18 cellular contexts compared by ENCODE assay signal in genomic region chr10:77349226-77349625, GRCh38.
DNase-seq lines count a peak whose midpoint lies in the region; ATAC-seq, FAIRE-seq and TF ChIP-seq lines count a peak whose summit lies in the region.
"Had no signal": no experiment of that assay in that cellular context is flagged by ENCODE, and none has a peak within 500 bp of the region (broad histone marks: within the 10 kb centered on the region; RNA-seq: fewer than 3 reads in every experiment).

No MANE protein-coding gene starts in this region.

- H2BK5ac ChIP-seq in mesenchymal stem cell (ENCODE audit: low read depth, low read length, poor library complexity, severe bottlenecking) = no peak overlapping the region

- H3K9me2 ChIP-seq in GM23248 (ENCODE audit: insufficient read depth) = no peaks in the 10 kb centered on the region

- TF ChIP-seq EP300 in K562 (IDR thresholded peaks at IDR 0.05; ENCODE audit: low read length) (no peak), HepG2 (IDR thresholded peaks at IDR 0.05; ENCODE audit: low read depth in 2 of 2, low read length in 2 of 2) (no peak), HepG2 (CRISPR knock-in tag; IDR thresholded peaks at IDR 0.05; ENCODE audit: borderline replicate concordance) (no peak)

- H3K36me3 ChIP-seq in GM23248 (ENCODE audit: low read depth) = no peaks in the 10 kb centered on the region
- no peaks in the 10 kb centered on the region for H3K36me3 ChIP-seq in Panc1 (ENCODE audit: control insufficient read depth, insufficient read depth, low read length)
- no peaks in the 10 kb centered on the region for H3K36me3 ChIP-seq in K562 (ENCODE audit: control insufficient read depth, insufficient read depth, low read length)
- H3K36me3 ChIP-seq in mesenchymal stem cell (ENCODE audit: control insufficient read depth in 1 of 2, insufficient read depth in 2 of 2, low read depth in 1 of 2, low read length in 2 of 2) = no peaks in the 10 kb centered on the region
- no peaks in the 10 kb centered on the region for H3K36me3 ChIP-seq in HepG2 (replicated peaks in 1 of 2; ENCODE audit: control insufficient read depth in 1 of 2, insufficient read depth in 2 of 2, low read length in 2 of 2)

- H3K79me2 ChIP-seq in GM23248 (ENCODE audit: insufficient read depth) (no peaks in the 10 kb centered on the region), K562 (ENCODE audit: control insufficient read depth, insufficient read depth, low read length) (no peaks in the 10 kb centered on the region), HepG2 (ENCODE audit: insufficient read depth, low read length) (no peaks in the 10 kb centered on the region)

- H3K18ac ChIP-seq in mesenchymal stem cell (ENCODE audit: low read depth in 1 of 2, low read length in 2 of 2) = no peak overlapping the region

- H3K9me1 ChIP-seq in K562 (ENCODE audit: control insufficient read depth, insufficient read depth, low read length) = no peaks in the 10 kb centered on the region

- TF ChIP-seq CTCF in Panc1 (IDR thresholded peaks at IDR 0.05) = no peak
- no peak for TF ChIP-seq CTCF in K562 (IDR thresholded peaks at IDR 0.05 in 2 of 3, conservative IDR thresholded peaks at IDR 0.05 in 1 of 3; ENCODE audit: insufficient read depth in 2 of 3, low read depth in 1 of 3, low read length in 3 of 3)
- no peak for TF ChIP-seq CTCF in dorsolateral prefrontal cortex (IDR thresholded peaks at IDR 0.05 in 54 of 56, conservative IDR thresholded peaks at IDR 0.05 in 2 of 56; ENCODE audit: low read depth in 1 of 56, partially characterized antibody in 56 of 56)
- TF ChIP-seq CTCF in HepG2 (CRISPR knock-in tag; IDR thresholded peaks at IDR 0.05) = no peak

- H2BK120ac ChIP-seq in mesenchymal stem cell (ENCODE audit: low read depth, low read length) = no peak overlapping the region

- H4K8ac ChIP-seq in mesenchymal stem cell (ENCODE audit: low read length) = no peak overlapping the region

- H2AFZ ChIP-seq in GM23248 (no peak overlapping the region), K562 (ENCODE audit: low read depth, low read length) (no peak overlapping the region), mesenchymal stem cell (ENCODE audit: low read depth, low read length) (no peak overlapping the region), HepG2 (ENCODE audit: low read length) (no peak overlapping the region)

- BruUV-seq in Panc1 (replicated peaks; lab: Mats Ljungman, UMichigan) (no TSS peak), K562 (replicated peaks; lab: Mats Ljungman, UMichigan) (no TSS peak), HepG2 (replicated peaks; lab: Mats Ljungman, UMichigan) (no TSS peak)

- peaks cover 34% of the 10 kb centered on the region for H3F3A ChIP-seq in GM23248 (ENCODE audit: insufficient read depth)

- H3K27me3 ChIP-seq in GM23248 (replicated peaks; ENCODE audit: insufficient read depth) (no peaks in the 10 kb centered on the region), Panc1 (ENCODE audit: control insufficient read depth, insufficient read depth, low read length) (no peaks in the 10 kb centered on the region), K562 (ENCODE audit: control insufficient read depth in 2 of 2, insufficient read depth in 2 of 2, low read length in 2 of 2) (no peaks in the 10 kb centered on the region), mesenchymal stem cell (ENCODE audit: control insufficient read depth in 1 of 2, insufficient read depth in 1 of 2, low read length in 2 of 2) (no peaks in the 10 kb centered on the region), dorsolateral prefrontal cortex (no peaks in the 10 kb centered on the region), HepG2 (ENCODE audit: control insufficient read depth in 1 of 2, insufficient read depth in 2 of 2, low read length in 2 of 2) (no peaks in the 10 kb centered on the region)

- FAIRE-seq in K562 (lab: Jason Lieb, UNC) = no peak
- no peak for FAIRE-seq in HepG2 (lab: Jason Lieb, UNC)

- no peak overlapping the region for H3K23ac ChIP-seq in mesenchymal stem cell (ENCODE audit: low read length in 2 of 2)

- H4K91ac ChIP-seq in mesenchymal stem cell (ENCODE audit: low read length) = no peak overlapping the region

- H3K4me2 ChIP-seq in GM23248 (ENCODE audit: unreplicated experiment) (no peak overlapping the region), K562 (ENCODE audit: insufficient read depth, low read length) (no peak overlapping the region), mesenchymal stem cell (ENCODE audit: low read length, poor library complexity, severe bottlenecking) (no peak overlapping the region), HepG2 (ENCODE audit: low read depth, low read length) (no peak overlapping the region)

- H3K9me3 ChIP-seq in GM23248 (ENCODE audit: low read depth) = no peaks in the 10 kb centered on the region
- no peaks in the 10 kb centered on the region for H3K9me3 ChIP-seq in Panc1 (ENCODE audit: control insufficient read depth, insufficient read depth, low read depth, low read length)
- no peaks in the 10 kb centered on the region for H3K9me3 ChIP-seq in K562 (replicated peaks; ENCODE audit: control insufficient read depth, insufficient read depth, low read depth, low read length)
- no peaks in the 10 kb centered on the region for H3K9me3 ChIP-seq in mesenchymal stem cell (ENCODE audit: control insufficient read depth, low read length)
- H3K9me3 ChIP-seq in HepG2 (ENCODE audit: low read length) = no peaks in the 10 kb centered on the region

- H3K4me3 ChIP-seq in GM23248 (no peak overlapping the region), Panc1 (ENCODE audit: low read depth in 2 of 2, low read length in 2 of 2) (no peak overlapping the region), K562 (no peak overlapping the region), mesenchymal stem cell (ENCODE audit: insufficient read depth in 1 of 2, low read depth in 1 of 2, low read length in 2 of 2) (no peak overlapping the region), dorsolateral prefrontal cortex (no peak overlapping the region), HepG2 (replicated peaks in 1 of 3; ENCODE audit: insufficient read depth in 1 of 3, low read depth in 2 of 3, low read length in 3 of 3) (no peak overlapping the region)

- POLR2A ChIA-PET in Panc1 (lab: Charles Lee) (no interaction called here), K562 (lab: Yijun Ruan, JAX) (no interaction called here), HepG2 (lab: Yijun Ruan, JAX) (no interaction called here)

- in situ Hi-C loops in GM23248 (cut with MboI) = no loop called here
- in situ Hi-C loops in Panc1 (cut with HindIII; ENCODE audit: low pct_unique_long_range_greater_than_20kb, low sequenced_read_pairs) = no loop called here
- in situ Hi-C loops in K562 (cut with MboI) = no loop called here
- in situ Hi-C loops in HepG2 (cut with HindIII; ENCODE audit: extremely low pct_ligation_motif_present, low pct_unique_long_range_greater_than_20kb) = no loop called here

- H3K9ac ChIP-seq in GM23248 (no peak overlapping the region), K562 (ENCODE audit: insufficient read depth in 1 of 2, low read depth in 2 of 2, low read length in 2 of 2) (no peak overlapping the region), mesenchymal stem cell (ENCODE audit: low read length) (peak overlapping the region; percentile 78), HepG2 (ENCODE audit: insufficient read depth, low read depth, low read length) (no peak overlapping the region)

- H2BK15ac ChIP-seq in mesenchymal stem cell (ENCODE audit: low read depth, poor library complexity, severe bottlenecking) = no peak overlapping the region

- H3K79me1 ChIP-seq in mesenchymal stem cell (replicated peaks; ENCODE audit: low read length, poor library complexity, severe bottlenecking) = peaks cover 9% of the 10 kb centered on the region

- peaks cover 35% of the 10 kb centered on the region for H3K4me1 ChIP-seq in GM23248 (ENCODE audit: insufficient read depth)
- peaks cover 30% of the 10 kb centered on the region for H3K4me1 ChIP-seq in Panc1 (ENCODE audit: control insufficient read depth, insufficient read depth, low read length)
- no peaks in the 10 kb centered on the region; a peak in 1 of 5 replicates for H3K4me1 ChIP-seq in K562 (replicated peaks in 1 of 2; ENCODE audit: control insufficient read depth in 2 of 2, insufficient read depth in 2 of 2, low read length in 2 of 2)
- peaks cover 10% of the 10 kb centered on the region for H3K4me1 ChIP-seq in mesenchymal stem cell (ENCODE audit: control insufficient read depth, insufficient read depth, low read depth, low read length)
- no peaks in the 10 kb centered on the region for H3K4me1 ChIP-seq in HepG2 (ENCODE audit: insufficient read depth, low read length)

- H4K20me1 ChIP-seq in GM23248 (ENCODE audit: insufficient read depth) = no peaks in the 10 kb centered on the region
- no peaks in the 10 kb centered on the region for H4K20me1 ChIP-seq in K562 (replicated peaks; ENCODE audit: control insufficient read depth, insufficient read depth, low read length)
- H4K20me1 ChIP-seq in HepG2 (ENCODE audit: insufficient read depth, low read length) = no peaks in the 10 kb centered on the region

- TF ChIP-seq RAD21 in K562 (CRISPR knock-in tag; conservative IDR thresholded peaks at IDR 0.05 in 1 of 2, IDR thresholded peaks at IDR 0.05 in 1 of 2) (no peak), HepG2 (CRISPR knock-in tag; IDR thresholded peaks at IDR 0.05) (no peak)

- no peak for ATAC-seq in Panc1
- ATAC-seq in K562 = no peak
- ATAC-seq in HepG2 = no peak

- no peak overlapping the region for H3K4ac ChIP-seq in mesenchymal stem cell (ENCODE audit: low read depth in 1 of 2, low read length in 2 of 2)

- peak overlapping the region; percentile 7 to 17 for H2BK12ac ChIP-seq in mesenchymal stem cell (ENCODE audit: low read length in 2 of 2)

- DNase-seq in GM23248 = no peak
- no peak for DNase-seq in Panc1 (ENCODE audit: low read depth, low spot score)
- no peak for DNase-seq in K562 (ENCODE audit: extremely low read depth in 1 of 4, low spot score in 3 of 4)
- DNase-seq in mesenchymal stem cell = no peak
- no peak for DNase-seq in dorsolateral prefrontal cortex
- no peak for DNase-seq in SIG-M5 treated with dmso at 0.1 percent for 504 hours (lab: John Stamatoyannopoulos, UW; ENCODE audit: unreplicated experiment)
- no peak for DNase-seq in HepG2 (ENCODE audit: low spot score)
- DNase-seq in MV-4-11 (lab: John Stamatoyannopoulos, UW) = no peak
- DNase-seq: ACHN; C1 segment of cervical spinal cord; CD8-positive, alpha-beta memory T cell; GDM1; H7; NCI-H1105 treated with DMSO at 0.1 percent for 48 hours; NCI-H1694; NCI-H748 treated with DMSO at 0.1 percent for 48 hours; NK-92 treated with Interleukin-12 subunit alpha and Interleukin-12 subunit beta, amount 100 ng/mL, for 24 hours; SHP77 treated with DMSO at 0.1 percent for 48 hours had no signal

- no peak overlapping the region for H3K14ac ChIP-seq in mesenchymal stem cell (ENCODE audit: low read length in 2 of 2)

- WGBS in GM23248 (ENCODE audit: low coverage in 1 of 2, low lambda C conversion rate in 2 of 2, missing lambda C conversion rate in 2 of 2), 2 experiments = 97 to 98% methylated on average over 2 of the region's 2 CpGs
- 0% methylated on average over 2 of the region's 2 CpGs for WGBS in K562 (ENCODE audit: insufficient coverage, low coverage, missing lambda C conversion rate)
- 95% methylated on average over 1 of the region's 2 CpGs for WGBS in mesenchymal stem cell
- whole genome bisulfite sequencing in HepG2 (ENCODE audit: low lambda C conversion rate) = 30% methylated on average over 2 of the region's 2 CpGs

- intact Hi-C loops in Panc1 (cut with micrococcal nuclease; ENCODE audit: unreplicated experiment) (no loop called here), K562 (cut with micrococcal nuclease) (no loop called here), dorsolateral prefrontal cortex (cut with DNase I) (no loop called here), HepG2 (cut with micrococcal nuclease; ENCODE audit: unreplicated experiment) (no loop called here)

- no peak for TF ChIP-seq POLR2A in K562 (conservative IDR thresholded peaks at IDR 0.05)
- no peak for TF ChIP-seq POLR2A in HepG2 (IDR thresholded peaks at IDR 0.05; ENCODE audit: insufficient read depth in 1 of 2, low read depth in 2 of 2, low read length in 2 of 2)

- peak overlapping the region; percentile 67 for H2AK5ac ChIP-seq in mesenchymal stem cell (ENCODE audit: low read length, severe bottlenecking)

- CTCF ChIA-PET in Panc1 (lab: Charles Lee) = no interaction called here
- CTCF ChIA-PET in K562 (lab: Yijun Ruan, JAX; ENCODE audit: low intra/inter-chr PET ratio) = no interaction called here
- CTCF ChIA-PET in HepG2 (lab: Yijun Ruan, JAX; ENCODE audit: low intra/inter-chr PET ratio, low total read pairs) = no interaction called here

- 0 out of 2 replicates have a peak overlapping the region, but pooled peaks have one; percentile 1 for H3K27ac ChIP-seq in GM23248
- H3K27ac ChIP-seq in Panc1 (ENCODE audit: low read length) = peak overlapping the region; percentile 73
- H3K27ac ChIP-seq in K562 (ENCODE audit: extremely low read depth, low read depth, low read length) = no peak overlapping the region
- H3K27ac ChIP-seq in mesenchymal stem cell (ENCODE audit: low read length, poor library complexity, severe bottlenecking) = no peak overlapping the region
- peak overlapping the region in 9 of 59 donors; percentile 8 to 78 (median 49) for H3K27ac ChIP-seq in dorsolateral prefrontal cortex
- H3K27ac ChIP-seq in HepG2 (ENCODE audit: extremely low read length, insufficient read depth, low read length) = no peak overlapping the region

Comparison
In these comparisons a context has a peak if more than half of its experiments do, and no peak if none do; other contexts are left out.
1. H3K27ac ChIP-seq: peak in GM23248 (single experiment) and Panc1 (single experiment); none in K562 (single experiment), mesenchymal stem cell (single experiment) and HepG2 (single experiment).